ENCODE assay signal across 2 cellular contexts in genomic region chr7:3168370-3168769, GRCh38.
TF ChIP-seq lines count a peak whose summit lies in the region.

No MANE protein-coding gene starts in this region.

TF ChIP-seq in HepG2, 621 proteins besides CTCF, POLR2A, EP300 and RAD21:
- TF ChIP-seq ZHX1 (CRISPR knock-in tag; IDR thresholded peaks at IDR 0.05; ENCODE audit: low read depth) (no peak), POGZ (CRISPR knock-in tag; IDR thresholded peaks at IDR 0.05) (no peak), CCDC6 (CRISPR knock-in tag; IDR thresholded peaks at IDR 0.05) (no peak), ZNF550 (CRISPR knock-in tag; IDR thresholded peaks at IDR 0.05; ENCODE audit: borderline replicate concordance) (no peak), ZSCAN20 (CRISPR knock-in tag; IDR thresholded peaks at IDR 0.05; ENCODE audit: borderline replicate concordance) (no peak), MAX (IDR thresholded peaks at IDR 0.05) (no peak), MAF1 (CRISPR knock-in tag; IDR thresholded peaks at IDR 0.05; ENCODE audit: borderline replicate concordance) (no peak), HMG20A (CRISPR knock-in tag; IDR thresholded peaks at IDR 0.05; ENCODE audit: borderline replicate concordance) (no peak), PRDM10 (CRISPR knock-in tag; IDR thresholded peaks at IDR 0.05; ENCODE audit: low read depth) (no peak), TBP (CRISPR knock-in tag; IDR thresholded peaks at IDR 0.05) (no peak), ZNF253 (CRISPR knock-in tag; IDR thresholded peaks at IDR 0.05; ENCODE audit: borderline replicate concordance) (no peak), ZBTB2 (CRISPR knock-in tag; IDR thresholded peaks at IDR 0.05; ENCODE audit: low read depth) (no peak), MED13 (CRISPR knock-in tag; IDR thresholded peaks at IDR 0.05) (no peak), ZNF605 (CRISPR knock-in tag; IDR thresholded peaks at IDR 0.05) (no peak)

TF ChIP-seq in H1, 55 proteins besides CTCF, POLR2A, EP300 and RAD21:
- TF ChIP-seq SRF (IDR thresholded peaks at IDR 0.05; ENCODE audit: low read depth, low read length) (no peak), KDM4A (IDR thresholded peaks at IDR 0.05; ENCODE audit: low read depth, low read length, severe bottlenecking) (no peak), TAF1 (IDR thresholded peaks at IDR 0.05; ENCODE audit: low read depth, low read length) (no peak), MAFK (IDR thresholded peaks at IDR 0.05; ENCODE audit: low read depth, low read length) (no peak), PHF8 (conservative IDR thresholded peaks at IDR 0.05; ENCODE audit: low read depth, low read length) (no peak)
